ENCODE assay signal across 8 cellular contexts in genomic region chr1:10835423-10836421, GRCh38. TPM values are rescaled to one million over a fixed set of nuclear protein-coding genes. Genes with fewer than 3 reads are reported as not detected.
DNase-seq lines count a peak whose midpoint lies in the region; ATAC-seq and TF ChIP-seq lines count a peak whose summit lies in the region.

No MANE protein-coding gene starts in this region.

- dilution Hi-C loops in IMR-90 (cut with HindIII; ENCODE audit: low sequenced_read_pairs, unreplicated experiment): no loop called here

- no peaks in the 10 kb centered on the region for H3K4me1 ChIP-seq in IMR-90 (ENCODE audit: control insufficient read depth, insufficient read depth, low read length)
- no peaks in the 10 kb centered on the region for H3K4me1 ChIP-seq in right cardiac atrium (ENCODE audit: control insufficient read depth, insufficient read depth, low read length)

- H3K9me3 ChIP-seq in IMR-90 (ENCODE audit: control insufficient read depth, insufficient read depth, low read length) (no peaks in the 10 kb centered on the region), right cardiac atrium (ENCODE audit: control insufficient read depth, low read length) (no peaks in the 10 kb centered on the region)

- peaks cover 51% of the 10 kb centered on the region for H3K27me3 ChIP-seq in IMR-90 (ENCODE audit: control insufficient read depth, insufficient read depth, low read length)
- no peaks in the 10 kb centered on the region for H3K27me3 ChIP-seq in right cardiac atrium (ENCODE audit: control insufficient read depth, insufficient read depth)

- no peak overlapping the region for H3K56ac ChIP-seq in IMR-90 (ENCODE audit: extremely low read depth, insufficient read depth, low read length)

- H2AFZ ChIP-seq in IMR-90 (replicated peaks; ENCODE audit: low read length, poor library complexity): peak overlapping the region; percentile 51

- DNase-seq in IMR-90: peak; percentile 36
- peak; percentile 44 for DNase-seq in RPMI7951 (ENCODE audit: low read depth)
- DNase-seq in right cardiac atrium: peak in 2 of 3 donors; percentile 63 to 66
- DNase-seq in T-helper 9 cell: no peak
- DNase-seq in effector CD8-positive, alpha-beta T cell (lab: John Stamatoyannopoulos, UW): no peak

- peak overlapping the region; percentile 26; the same call in 1 of the 2 replicates for H3K27ac ChIP-seq in C4-2B
- H3K27ac ChIP-seq in IMR-90 (ENCODE audit: insufficient read depth, low read length): no peak overlapping the region
- H3K27ac ChIP-seq in right cardiac atrium (ENCODE audit: low read length): no peak overlapping the region

- in situ Hi-C loops in IMR-90 (cut with MboI; ENCODE audit: low sequenced_read_pairs): no loop called here

- POLR2A ChIA-PET in IMR-90 (lab: Charles Lee; ENCODE audit: unreplicated experiment): no interaction called here

- no peak overlapping the region for H4K91ac ChIP-seq in IMR-90 (ENCODE audit: insufficient read depth, low read depth, low read length)

- no peak overlapping the region for H3K23ac ChIP-seq in IMR-90 (ENCODE audit: low read depth, low read length)

- no peak overlapping the region for H2BK15ac ChIP-seq in IMR-90 (ENCODE audit: low read depth, low read length)

- H3K14ac ChIP-seq in IMR-90 (replicated peaks; ENCODE audit: low read depth, low read length): no peak overlapping the region

- H3K9me1 ChIP-seq in IMR-90 (ENCODE audit: insufficient read depth, low read length): no peaks in the 10 kb centered on the region

- CTCF ChIA-PET in IMR-90 (lab: Yijun Ruan, JAX): no interaction called here

- WGBS in IMR-90 (ENCODE audit: extremely low coverage in 2 of 2, insufficient read length in 1 of 2), 2 experiments: 40% methylated on average over 6 of the region's 44 CpGs; no CpG with 5 or more reads in 1 of the 2 experiments
- 20% methylated on average over 44 of the region's 44 CpGs for WGBS in right cardiac atrium

- no TSS peak for BruUV-seq in IMR-90 (replicated peaks; lab: Mats Ljungman, UMichigan)

- H4K8ac ChIP-seq in IMR-90 (ENCODE audit: low read depth in 2 of 2, low read length in 2 of 2): no peak overlapping the region

- no peaks in the 10 kb centered on the region; the same call in 1 of the 2 replicates for H4K20me1 ChIP-seq in IMR-90 (ENCODE audit: insufficient read depth, low read length)

- H2BK5ac ChIP-seq in IMR-90 (ENCODE audit: low read depth, low read length, poor library complexity, severe bottlenecking): no peak overlapping the region

- TF ChIP-seq POLR2A in IMR-90 (IDR thresholded peaks at IDR 0.05; ENCODE audit: low read depth, low read length): no peak

- no peaks in the 10 kb centered on the region for H3K79me1 ChIP-seq in IMR-90 (ENCODE audit: low read depth in 1 of 2, low read length in 2 of 2)

- H2BK20ac ChIP-seq in IMR-90 (ENCODE audit: low read depth, low read length): no peak overlapping the region

- no peaks in the 10 kb centered on the region for H3K36me3 ChIP-seq in IMR-90 (ENCODE audit: control insufficient read depth, insufficient read depth, low read length)

- ATAC-seq in IMR-90 (ENCODE audit: low read depth): peak; percentile 95
- peak in 1 of 2 donors; percentile 47 for ATAC-seq in right cardiac atrium
- ATAC-seq in HG02759 (IDR thresholded peaks at IDR 0.05; ENCODE audit: unreplicated experiment): no peak
- no peak for ATAC-seq in GM18858 (IDR thresholded peaks at IDR 0.05; ENCODE audit: unreplicated experiment)

- no peak overlapping the region for H2BK120ac ChIP-seq in IMR-90 (ENCODE audit: low read depth, low read length)

- TF ChIP-seq RAD21 in IMR-90 (IDR thresholded peaks at IDR 0.05; ENCODE audit: low read length): no peak

- no peak overlapping the region for H3K18ac ChIP-seq in IMR-90 (ENCODE audit: low read depth, low read length)

- no peak overlapping the region for H3K9ac ChIP-seq in IMR-90 (ENCODE audit: low read depth, low read length)

- H3K4ac ChIP-seq in IMR-90 (ENCODE audit: low read depth, low read length): no peak overlapping the region

- no peak overlapping the region for H2AK5ac ChIP-seq in IMR-90 (ENCODE audit: low read depth, low read length)

- no peak overlapping the region for H4K5ac ChIP-seq in IMR-90 (ENCODE audit: low read depth, low read length)

- intact Hi-C loops in IMR-90 (cut with micrococcal nuclease) (no loop called here), right cardiac atrium (cut with DNase I) (no loop called here)

- TF ChIP-seq CTCF in C4-2B (conservative IDR thresholded peaks at IDR 0.05): no peak
- TF ChIP-seq CTCF in IMR-90 (conservative IDR thresholded peaks at IDR 0.05; ENCODE audit: low read depth, low read length): no peak

- no peak overlapping the region for H3K4me3 ChIP-seq in IMR-90 (ENCODE audit: insufficient read depth, low read depth, low read length)
- no peak overlapping the region for H3K4me3 ChIP-seq in right cardiac atrium (ENCODE audit: low read length)

- no peak overlapping the region for H2AK9ac ChIP-seq in IMR-90 (replicated peaks; ENCODE audit: low read depth, low read length, poor library complexity)

- no peak overlapping the region for H3K4me2 ChIP-seq in IMR-90 (ENCODE audit: low read depth, low read length)

TF ChIP-seq in IMR-90, 13 proteins besides CTCF, POLR2A, EP300 and RAD21:
- TF ChIP-seq NFE2L2 (IDR thresholded peaks at IDR 0.05; ENCODE audit: low read depth, low read length) (no peak), FOS (IDR thresholded peaks at IDR 0.05; ENCODE audit: low read depth, low read length) (no peak), SMC3 (IDR thresholded peaks at IDR 0.05; ENCODE audit: low read depth, low read length) (no peak), RCOR1 (IDR thresholded peaks at IDR 0.05; ENCODE audit: insufficient replicate concordance, low read length) (no peak), ELK1 (IDR thresholded peaks at IDR 0.05; ENCODE audit: borderline replicate concordance, low read depth, low read length) (no peak), RFX5 (IDR thresholded peaks at IDR 0.05; ENCODE audit: low read depth, low read length) (no peak), MAZ (IDR thresholded peaks at IDR 0.05; ENCODE audit: borderline replicate concordance, low read depth, low read length) (no peak), MXI1 (IDR thresholded peaks at IDR 0.05; ENCODE audit: borderline replicate concordance, low read depth, low read length) (no peak), USF2 (IDR thresholded peaks at IDR 0.05; ENCODE audit: low read depth, low read length) (no peak), CHD1 (IDR thresholded peaks at IDR 0.05; ENCODE audit: low read depth, low read length) (no peak), CEBPB (IDR thresholded peaks at IDR 0.05; ENCODE audit: low read depth, low read length) (no peak), MAFK (IDR thresholded peaks at IDR 0.05; ENCODE audit: low read depth, low read length) (no peak), BHLHE40 (IDR thresholded peaks at IDR 0.05; ENCODE audit: low read depth, low read length) (no peak)

RNA-seq across cellular contexts. Expression of gene CASZ1, which starts 39.3 kb away (rescaled TPM):
- total RNA-seq in IMR-90 (2012; rRNA removed): under 0.01 and 0.18 TPM in 2 replicates
- polyA plus RNA-seq in IMR-90 (2012; rRNA removed): 0.23 and 0.24 TPM in 2 replicates
- 0.30 and 0.44 TPM in 2 replicates for polyA plus RNA-seq in IMR-90 (2012; cell fraction: cytosol; rRNA removed)
- polyA plus RNA-seq in IMR-90 (2012; cell fraction: nucleus; rRNA removed; ENCODE audit: low replicate concordance): 0.78 and 0.86 TPM in 2 replicates
- total RNA-seq in RPMI7951 (2014; rRNA removed; shearing (Covaris generic)): under 0.01 and 0.20 TPM in 2 replicates
- 10 to 100 TPM; 51.0 to 98.9 (median 59.2) TPM for total RNA-seq in right cardiac atrium
- polyA plus RNA-seq in right cardiac atrium: 24.2 TPM

Comparison
In these comparisons a context has a peak if more than half of its experiments do, and no peak if none do; other contexts are left out.
1. DNase-seq: peak in IMR-90 (single experiment), RPMI7951 (single experiment) and right cardiac atrium (2 of 3); none in T-helper 9 cell (single experiment) and effector CD8-positive, alpha-beta T cell (single experiment).
2. RNA of gene CASZ1, which starts 39.3 kb away (total RNA-seq): 51.0 to 98.9 TPM in right cardiac atrium; under 0.01 to 0.18 TPM in IMR-90 and under 0.01 to 0.20 TPM in RPMI7951; every median in the first group is over 10 times any median in the second.